ENCODE assay signal across 8 cellular contexts in genomic region chr1:43452789-43453441, GRCh38. TPM values are rescaled to one million over a fixed set of nuclear protein-coding genes. Genes with fewer than 3 reads are reported as not detected.
DNase-seq lines count a peak whose midpoint lies in the region; ATAC-seq, FAIRE-seq and TF ChIP-seq lines count a peak whose summit lies in the region.

No MANE protein-coding gene starts in this region.

- DNase-seq in A549 (ENCODE audit: low read depth in 1 of 2, low spot score in 1 of 2): peak in 1 of 2 experiments; percentile 32
- DNase-seq in RWPE2 (ENCODE audit: low spot score): no peak
- DNase-seq in epithelial cell of prostate (ENCODE audit: low read depth, low spot score): no peak
- peak; percentile 81 to 89 for DNase-seq in vagina (ENCODE audit: extremely low spot score in 2 of 2)
- DNase-seq in occipital lobe (lab: John Stamatoyannopoulos, UW): no peak

- POLR2A ChIA-PET in A549 (lab: Yijun Ruan, JAX): interaction anchor here (0.6 to 1.5 kb wide), 2 partner anchors 85 to 208 kb away, joined by 3 to 4 read pairs; partner anchors contain the start of gene ELOVL1

- H3K9ac ChIP-seq in muscle layer of colon (ENCODE audit: low read length): peak overlapping the region; percentile 34

- H3K4me2 ChIP-seq in A549: peak overlapping the region; percentile 79

- CTCF ChIA-PET in A549 (lab: Yijun Ruan, JAX): interaction anchor here (0.6 kb wide), 1 partner anchor 229 kb away, joined by 3 read pairs; no protein-coding TSS in a partner anchor

- WGBS in A549 (ENCODE audit: missing lambda C conversion rate): 80% methylated on average over 6 of the region's 10 CpGs

- FAIRE-seq in A549 (lab: Jason Lieb, UNC): no peak

- TF ChIP-seq EP300 in A549 (IDR thresholded peaks at IDR 0.05): no peak

- H3K4me1 ChIP-seq in A549 (peaks cover 10% of the 10 kb centered on the region; the same call in 2 of the 3 replicates), RWPE2 (ENCODE audit: insufficient read depth, poor library complexity, severe bottlenecking) (peaks cover 16% of the 10 kb centered on the region), muscle layer of colon (ENCODE audit: insufficient read depth, low read length) (peaks cover 20% of the 10 kb centered on the region), vagina (peaks cover 24% of the 10 kb centered on the region)

- no peaks in the 10 kb centered on the region; the same call in 2 of the 3 replicates for H3K9me3 ChIP-seq in A549
- no peaks in the 10 kb centered on the region for H3K9me3 ChIP-seq in RWPE2 (ENCODE audit: severe bottlenecking)
- H3K9me3 ChIP-seq in muscle layer of colon (ENCODE audit: low read length): no peaks in the 10 kb centered on the region
- H3K9me3 ChIP-seq in vagina: no peaks in the 10 kb centered on the region

- peak overlapping the region; percentile 43; the same call in 2 of the 3 replicates for H3K4me3 ChIP-seq in A549
- H3K4me3 ChIP-seq in RWPE2 (ENCODE audit: severe bottlenecking): peak overlapping the region; percentile 44
- H3K4me3 ChIP-seq in muscle layer of colon (ENCODE audit: low read depth in 1 of 2, low read length in 2 of 2): peak overlapping the region; percentile 63 to 68
- H3K4me3 ChIP-seq in vagina: peak overlapping the region; percentile 56 to 70

- intact Hi-C loops in vagina (cut with DNase I): loop anchor here (10.0 kb wide), 1 partner anchor 88 kb away; the partner anchor contains the start of gene ELOVL1

- peak; percentile 30 to 39; a peak in 4 of 6 replicates for ATAC-seq in A549
- peak; percentile 3 for ATAC-seq in GM19023 (IDR thresholded peaks at IDR 0.05; ENCODE audit: unreplicated experiment)
- ATAC-seq in RWPE2 (ENCODE audit: low read depth): peak; percentile 38
- ATAC-seq in HG03354 (IDR thresholded peaks at IDR 0.05; ENCODE audit: poor library complexity, severe bottlenecking, unreplicated experiment): no peak

- no peak for TF ChIP-seq CTCF in A549 (IDR thresholded peaks at IDR 0.05)
- no peak for TF ChIP-seq CTCF in RWPE2 (IDR thresholded peaks at IDR 0.05; ENCODE audit: poor library complexity, severe bottlenecking)
- no peak for TF ChIP-seq CTCF in vagina (IDR thresholded peaks at IDR 0.05)

- no peak for TF ChIP-seq RAD21 in A549 (conservative IDR thresholded peaks at IDR 0.05 in 1 of 2, IDR thresholded peaks at IDR 0.05 in 1 of 2)

- TF ChIP-seq POLR2A in A549 (IDR thresholded peaks at IDR 0.05; ENCODE audit: low read length) (no peak), vagina (IDR thresholded peaks at IDR 0.05) (no peak)

- no peaks in the 10 kb centered on the region for H3K27me3 ChIP-seq in RWPE2 (ENCODE audit: insufficient read depth, poor library complexity, severe bottlenecking)
- no peaks in the 10 kb centered on the region for H3K27me3 ChIP-seq in muscle layer of colon (ENCODE audit: control insufficient read depth in 1 of 2, insufficient read depth in 2 of 2, low read length in 2 of 2)
- no peaks in the 10 kb centered on the region for H3K27me3 ChIP-seq in vagina

- H3K36me3 ChIP-seq in RWPE2 (ENCODE audit: low read depth): peaks cover 43% of the 10 kb centered on the region
- peaks cover 37% of the 10 kb centered on the region for H3K36me3 ChIP-seq in muscle layer of colon (ENCODE audit: insufficient read depth, low read length)
- peaks cover 0 to 35% of the 10 kb centered on the region in 2 donors for H3K36me3 ChIP-seq in vagina

- H3K27ac ChIP-seq in A549 (peak overlapping the region; percentile 83 to 91), RWPE2 (ENCODE audit: poor library complexity, severe bottlenecking) (peak overlapping the region; percentile 98), epithelial cell of prostate (peak overlapping the region; percentile 85), muscle layer of colon (ENCODE audit: low read depth, low read length) (peak overlapping the region; percentile 67), vagina (peak overlapping the region; percentile 95)

TF ChIP-seq in A549, 52 proteins besides CTCF, POLR2A, EP300 and RAD21:
- no peak for TF ChIP-seq HOXB5 (CRISPR knock-in tag; IDR thresholded peaks at IDR 0.05)
- no peak for TF ChIP-seq ZNF302 (CRISPR knock-in tag; IDR thresholded peaks at IDR 0.05)

RNA-seq across cellular contexts. Expression of gene HYI, which starts 0.8 kb away (rescaled TPM):
- polyA plus RNA-seq in A549 (2011; rRNA removed) (6.6 and 7.2 TPM in 2 replicates), A549 (2017; fragmentation: RNase III; extraction: RNeasy Plus Mini Kit Qiagen cat#74134 plus additional on column Dnase treatment) (15.1 to 17.1 TPM (median 15.3 TPM) in 3 replicates)
- 18.8 and 19.0 TPM in 2 replicates for polyA plus RNA-seq in A549 (2012; cell fraction: cytosol; rRNA removed)
- 39.9 and 45.7 TPM in 2 replicates for polyA plus RNA-seq in A549 (2012; cell fraction: nucleus; rRNA removed)
- 5.4 and 5.8 TPM in 2 replicates for polyA minus RNA-seq in A549 (2011; rRNA and poly(A)+ RNA removed)
- total RNA-seq in vagina (25.8 TPM), occipital lobe (32.1 TPM)

Comparison
In these comparisons a context has a peak if more than half of its experiments do, and no peak if none do; other contexts are left out.
1. DNase-seq: peak in vagina (2 of 2); none in RWPE2 (single experiment), epithelial cell of prostate (single experiment) and occipital lobe (single experiment).
2. Peak in every context shown above with its lines, with median percentiles within 50 percentile points of each other: H3K27ac ChIP-seq and H3K4me3 ChIP-seq.